Comparison of ENCODE assay signal across 2 cellular contexts in the genomic region with DNA sequence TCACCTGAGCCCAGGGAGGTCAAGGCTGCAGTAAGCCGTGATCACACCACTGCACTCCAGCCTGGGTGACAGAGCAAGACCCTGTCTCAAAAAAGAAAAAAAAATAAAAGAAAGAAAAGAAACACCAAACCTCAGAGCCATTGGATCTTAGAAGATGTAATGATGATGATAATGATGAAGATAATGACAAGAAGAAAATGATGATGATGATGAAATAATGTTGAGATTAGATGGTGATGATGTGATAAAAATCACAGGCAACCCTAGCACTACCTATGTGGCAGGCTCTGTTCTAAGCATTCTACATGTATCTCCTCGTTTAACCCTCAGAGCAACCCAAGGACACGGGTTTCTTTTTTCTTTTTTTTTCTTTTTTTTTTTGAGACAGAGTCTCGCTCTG.
TF ChIP-seq lines count a peak whose summit lies in the region.

No MANE protein-coding gene starts in this region.

TF ChIP-seq in A549, 52 proteins besides CTCF, POLR2A, EP300 and RAD21 (continued from another document):
- no peak for TF ChIP-seq MAZ (IDR thresholded peaks at IDR 0.05; ENCODE audit: borderline replicate concordance, low read depth, low read length)
- no peak for TF ChIP-seq ESRRA (IDR thresholded peaks at IDR 0.05; ENCODE audit: borderline replicate concordance, low read length)
- TF ChIP-seq, protein P1, sequence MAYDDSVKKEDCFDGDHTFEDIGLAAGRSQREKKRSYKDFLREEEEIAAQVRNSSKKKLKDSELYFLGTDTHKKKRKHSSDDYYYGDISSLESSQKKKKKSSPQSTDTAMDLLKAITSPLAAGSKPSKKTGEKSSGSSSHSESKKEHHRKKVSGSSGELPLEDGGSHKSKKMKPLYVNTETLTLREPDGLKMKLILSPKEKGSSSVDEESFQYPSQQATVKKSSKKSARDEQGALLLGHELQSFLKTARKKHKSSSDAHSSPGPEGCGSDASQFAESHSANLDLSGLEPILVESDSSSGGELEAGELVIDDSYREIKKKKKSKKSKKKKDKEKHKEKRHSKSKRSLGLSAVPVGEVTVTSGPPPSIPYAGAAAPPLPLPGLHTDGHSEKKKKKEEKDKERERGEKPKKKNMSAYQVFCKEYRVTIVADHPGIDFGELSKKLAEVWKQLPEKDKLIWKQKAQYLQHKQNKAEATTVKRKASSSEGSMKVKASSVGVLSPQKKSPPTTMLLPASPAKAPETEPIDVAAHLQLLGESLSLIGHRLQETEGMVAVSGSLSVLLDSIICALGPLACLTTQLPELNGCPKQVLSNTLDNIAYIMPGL (CRISPR knock-in tag; IDR thresholded peaks at IDR 0.05; ENCODE audit: borderline replicate concordance), result no peak
- TF ChIP-seq HEYL (CRISPR knock-in tag; IDR thresholded peaks at IDR 0.05), result no peak
- TF ChIP-seq ZC3H11A (IDR thresholded peaks at IDR 0.05), result no peak
- no peak for TF ChIP-seq MAX (IDR thresholded peaks at IDR 0.05)

TF ChIP-seq in HEK293, 187 proteins besides CTCF, POLR2A, EP300 and RAD21 (continued from another document):
- TF ChIP-seq PRDM2 (tag by site-specific recombination; IDR thresholded peaks at IDR 0.05; ENCODE audit: borderline replicate concordance), result no peak
